25 cellular contexts compared by ENCODE assay signal in the genomic region with DNA sequence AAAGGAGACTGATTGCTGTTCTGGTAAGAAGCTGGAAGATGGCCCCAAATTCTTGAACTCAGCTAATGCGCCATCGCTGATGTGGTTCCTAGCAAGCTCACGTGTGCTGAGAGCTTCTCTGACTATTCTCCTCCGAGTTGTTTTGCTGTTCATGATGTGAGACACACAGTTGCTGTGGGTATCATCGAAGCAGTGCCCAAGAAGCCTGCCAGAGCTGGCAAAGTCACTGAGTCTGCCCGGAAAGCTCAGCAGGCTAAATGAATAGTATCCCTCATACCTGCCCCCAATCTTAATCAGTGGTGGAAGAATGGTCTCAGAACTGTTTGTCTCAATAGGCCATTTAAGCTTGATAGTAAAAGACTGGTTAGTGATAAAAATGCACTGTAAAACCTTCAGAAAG.
"Had no signal": no experiment of that assay in that cellular context is flagged by ENCODE, and none has a peak within 500 bp of the region (broad histone marks: within the 10 kb centered on the region; RNA-seq: fewer than 3 reads in every experiment).

No MANE protein-coding gene starts in this region.

- H3K27ac ChIP-seq: cardiac muscle cell, gastrocnemius medialis, left lung, stomach, transverse colon had no signal

- FAIRE-seq: endothelial cell of umbilical vein, small intestine, urothelium cell line had no signal

- H3K4me3 Mint-ChIP-seq: activated CD4-positive, alpha-beta memory T cell treated with anti-CD3 and anti-CD28 coated beads, Interleukin-2, amount 10 ng/mL, durations not matched to agents 7 days and 5 days; activated naive CD4-positive, alpha-beta T cell treated with anti-CD3 and anti-CD28 coated beads, Interleukin-2, amount 10 ng/mL, durations not matched to agents 7 days and 5 days; nephron; stimulated activated effector memory CD8-positive, alpha-beta T cell treated with anti-CD3 and anti-CD28 coated beads, Interleukin-12 subunit alpha, Interleukin-12 subunit beta, amount 100 ng/mL, for 72 hours; T-helper 17 cell had no signal

- H3K9me3 ChIP-seq: gastrocnemius medialis, left lung, stomach, transverse colon had no signal

- H3K4me1 Mint-ChIP-seq: activated CD4-positive, alpha-beta memory T cell treated with anti-CD3 and anti-CD28 coated beads, Interleukin-2, amount 10 ng/mL, durations not matched to agents 7 days and 5 days; nephron; stimulated activated effector memory CD8-positive, alpha-beta T cell treated with anti-CD3 and anti-CD28 coated beads, Interleukin-12 subunit alpha, Interleukin-12 subunit beta, amount 100 ng/mL, for 72 hours; T-helper 17 cell had no signal

- H3K9me3 Mint-ChIP-seq: activated CD4-positive, alpha-beta memory T cell treated with anti-CD3 and anti-CD28 coated beads, Interleukin-2, amount 10 ng/mL, durations not matched to agents 7 days and 5 days; activated naive CD4-positive, alpha-beta T cell treated with anti-CD3 and anti-CD28 coated beads, Interleukin-2, amount 10 ng/mL, durations not matched to agents 7 days and 5 days; nephron; stimulated activated effector memory CD8-positive, alpha-beta T cell treated with anti-CD3 and anti-CD28 coated beads, Interleukin-12 subunit alpha, Interleukin-12 subunit beta, amount 100 ng/mL, for 72 hours had no signal

- H3K27me3 ChIP-seq: cardiac muscle cell, gastrocnemius medialis, left lung, stomach, transverse colon had no signal

- H3K4me1 ChIP-seq: gastrocnemius medialis, left lung, transverse colon had no signal

- H3K36me3 ChIP-seq: cardiac muscle cell, gastrocnemius medialis, left lung, stomach, transverse colon had no signal

- H3K4me3 ChIP-seq: cardiac muscle cell, gastrocnemius medialis, left lung, lung, stomach, transverse colon had no signal

- H3K36me3 Mint-ChIP-seq: activated naive CD4-positive, alpha-beta T cell treated with anti-CD3 and anti-CD28 coated beads, Interleukin-2, amount 10 ng/mL, durations not matched to agents 7 days and 5 days; stimulated activated effector memory CD8-positive, alpha-beta T cell treated with anti-CD3 and anti-CD28 coated beads, Interleukin-12 subunit alpha, Interleukin-12 subunit beta, amount 100 ng/mL, for 72 hours had no signal

- DNase-seq: activated CD4-positive, alpha-beta memory T cell treated with anti-CD3 and anti-CD28 coated beads, Interleukin-2, amount 10 ng/mL, durations not matched to agents 7 days and 5 days; activated CD4-positive, alpha-beta T cell treated with anti-CD3 and anti-CD28 coated beads for 48 hours; activated CD4-positive, CD25-positive, alpha-beta regulatory T cell; activated effector memory CD4-positive, alpha-beta T cell treated with anti-CD3 and anti-CD28 coated beads, Interleukin-2, amount 50 U/mL, for 16 hours; activated naive CD4-positive, alpha-beta T cell treated with anti-CD3 and anti-CD28 coated beads, Interleukin-2, amount 10 ng/mL, durations not matched to agents 7 days and 5 days; activated T-cell treated with anti-CD3 and anti-CD28 coated beads for 4 hours; dermis blood vessel endothelial cell; effector memory CD4-positive, alpha-beta T cell; gastrocnemius medialis; hippocampal formation; kidney glomerular epithelial cell; left lung; midbrain; occipital lobe; small intestine; stimulated activated CD4-positive, alpha-beta T cell treated with anti-CD3 and anti-CD28 coated beads, Interleukin-2, amount 100 ng/mL, for 24 hours; stomach; T-helper 17 cell; transverse colon had no signal

- H3K27ac Mint-ChIP-seq: activated CD4-positive, alpha-beta memory T cell treated with anti-CD3 and anti-CD28 coated beads, Interleukin-2, amount 10 ng/mL, durations not matched to agents 7 days and 5 days; activated naive CD4-positive, alpha-beta T cell treated with anti-CD3 and anti-CD28 coated beads, Interleukin-2, amount 10 ng/mL, durations not matched to agents 7 days and 5 days; stimulated activated effector memory CD8-positive, alpha-beta T cell treated with anti-CD3 and anti-CD28 coated beads, Interleukin-12 subunit alpha, Interleukin-12 subunit beta, amount 100 ng/mL, for 72 hours; T-helper 17 cell had no signal
